In the genomic region with DNA sequence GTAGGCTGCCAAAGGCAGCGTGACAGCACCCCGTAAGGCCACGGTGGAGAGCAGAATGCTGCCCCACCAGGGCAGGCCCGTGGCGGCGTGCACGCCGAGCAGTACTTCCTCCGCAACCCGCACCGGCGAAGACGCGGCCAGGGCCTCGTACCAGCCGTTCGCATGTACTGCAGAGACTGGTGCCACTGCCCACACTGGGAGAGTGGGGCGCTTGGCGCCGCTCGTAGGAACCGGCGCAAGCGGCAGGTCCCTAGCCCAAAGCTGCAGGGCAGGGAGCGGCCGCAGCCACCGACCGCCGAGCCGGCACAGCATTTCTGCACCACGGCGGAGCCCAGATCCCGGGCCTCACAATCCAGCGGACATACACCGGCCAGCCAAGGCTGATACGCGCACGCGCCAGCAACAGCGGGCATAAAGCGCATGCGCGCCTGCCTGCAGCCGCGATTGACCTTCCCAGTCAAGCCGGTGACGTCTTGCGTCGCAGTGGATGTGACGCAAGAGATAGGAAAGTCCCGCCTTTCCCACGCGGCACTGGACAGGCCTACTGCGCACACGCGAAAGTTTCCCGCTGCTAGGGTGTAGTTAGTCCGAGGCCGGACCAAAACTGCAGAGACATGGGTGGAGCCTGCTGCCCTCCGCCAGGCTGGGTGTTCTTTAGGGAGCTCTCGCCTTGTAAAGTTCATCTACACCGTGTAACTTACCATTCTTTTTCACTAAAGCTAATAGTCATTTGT, we compare ENCODE assay signal across 2 cellular contexts.
TF ChIP-seq lines count a peak whose summit lies in the region.

A gene with protein sequence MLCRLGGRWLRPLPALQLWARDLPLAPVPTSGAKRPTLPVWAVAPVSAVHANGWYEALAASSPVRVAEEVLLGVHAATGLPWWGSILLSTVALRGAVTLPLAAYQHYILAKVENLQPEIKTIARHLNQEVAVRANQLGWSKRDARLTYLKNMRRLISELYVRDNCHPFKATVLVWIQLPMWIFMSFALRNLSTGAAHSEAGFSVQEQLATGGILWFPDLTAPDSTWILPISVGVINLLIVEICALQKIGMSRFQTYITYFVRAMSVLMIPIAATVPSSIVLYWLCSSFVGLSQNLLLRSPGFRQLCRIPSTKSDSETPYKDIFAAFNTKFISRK (minus strand): TSS at position 379 of the 734 bp plus-strand sequence. CDS start 67 bp downstream, at position 312.

TF ChIP-seq in IMR-90, 13 proteins besides CTCF, POLR2A, EP300 and RAD21:
- TF ChIP-seq CHD1 (IDR thresholded peaks at IDR 0.05; ENCODE audit: low read depth, low read length): no peak
- TF ChIP-seq BHLHE40 (IDR thresholded peaks at IDR 0.05; ENCODE audit: low read depth, low read length): peak; percentile 45; the same call in 1 of the 2 replicates
- TF ChIP-seq RCOR1 (IDR thresholded peaks at IDR 0.05; ENCODE audit: insufficient replicate concordance, low read length): no peak
- 0 out of 2 replicates have a peak, but pooled peaks have one; percentile 59 for TF ChIP-seq MXI1 (IDR thresholded peaks at IDR 0.05; ENCODE audit: borderline replicate concordance, low read depth, low read length)
- TF ChIP-seq CEBPB (IDR thresholded peaks at IDR 0.05; ENCODE audit: low read depth, low read length): peak; percentile 100
- TF ChIP-seq, protein P1, sequence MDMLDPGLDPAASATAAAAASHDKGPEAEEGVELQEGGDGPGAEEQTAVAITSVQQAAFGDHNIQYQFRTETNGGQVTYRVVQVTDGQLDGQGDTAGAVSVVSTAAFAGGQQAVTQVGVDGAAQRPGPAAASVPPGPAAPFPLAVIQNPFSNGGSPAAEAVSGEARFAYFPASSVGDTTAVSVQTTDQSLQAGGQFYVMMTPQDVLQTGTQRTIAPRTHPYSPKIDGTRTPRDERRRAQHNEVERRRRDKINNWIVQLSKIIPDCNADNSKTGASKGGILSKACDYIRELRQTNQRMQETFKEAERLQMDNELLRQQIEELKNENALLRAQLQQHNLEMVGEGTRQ (IDR thresholded peaks at IDR 0.05; ENCODE audit: low read depth, low read length): peak; percentile 29; the same call in 1 of the 2 replicates

TF ChIP-seq in endothelial cell of umbilical vein, 7 proteins besides CTCF, POLR2A, EP300 and RAD21:
- TF ChIP-seq, protein P2, sequence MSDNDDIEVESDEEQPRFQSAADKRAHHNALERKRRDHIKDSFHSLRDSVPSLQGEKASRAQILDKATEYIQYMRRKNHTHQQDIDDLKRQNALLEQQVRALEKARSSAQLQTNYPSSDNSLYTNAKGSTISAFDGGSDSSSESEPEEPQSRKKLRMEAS (IDR thresholded peaks at IDR 0.05; ENCODE audit: insufficient read depth, insufficient read length): peak; percentile 79
- no peak for TF ChIP-seq FOS (IDR thresholded peaks at IDR 0.05; ENCODE audit: borderline replicate concordance, insufficient read depth, low read length)
- peak; percentile 97 for TF ChIP-seq POLR2AphosphoS5 (IDR thresholded peaks at IDR 0.05; ENCODE audit: insufficient read depth, low read depth, low read length)
- no peak for TF ChIP-seq GATA2 (IDR thresholded peaks at IDR 0.05; ENCODE audit: insufficient read depth, insufficient read length, low read depth, low read length)
- TF ChIP-seq MYC (IDR thresholded peaks at IDR 0.05; ENCODE audit: low read depth, low read length): peak; percentile 79
- peak; percentile 31 for TF ChIP-seq JUN (IDR thresholded peaks at IDR 0.05; ENCODE audit: borderline replicate concordance, insufficient read depth, insufficient read length, low read depth)
- TF ChIP-seq EZH2 (IDR thresholded peaks at IDR 0.05; ENCODE audit: borderline replicate concordance, low read depth, low read length, severe bottlenecking): no peak
